Comparison of ENCODE assay signal across 14 cellular contexts in the genomic region with DNA sequence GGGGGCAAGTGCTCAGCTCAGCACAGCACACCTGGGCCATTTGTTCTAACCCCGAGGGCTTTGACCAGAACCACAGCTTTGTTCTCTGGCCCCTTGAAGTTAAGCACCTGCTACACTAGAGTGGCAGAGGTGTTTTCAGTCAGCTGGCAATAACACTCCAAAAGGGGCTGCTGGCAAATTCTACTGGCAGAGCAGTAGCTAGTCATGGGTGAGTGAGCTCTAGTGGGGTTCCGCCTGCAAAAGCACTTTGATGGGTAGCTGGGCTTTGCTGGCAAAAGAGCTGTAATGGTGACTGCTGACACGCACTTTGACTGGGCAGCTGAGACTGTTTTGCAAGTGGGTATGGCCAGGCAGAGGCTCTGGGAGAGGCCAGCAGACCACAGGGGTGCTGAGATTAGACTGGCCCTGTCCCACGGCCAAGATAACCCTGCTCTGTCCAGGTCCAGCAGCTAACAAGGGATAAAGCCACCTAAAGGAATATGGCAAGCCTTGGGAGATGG.
"Had no signal": no experiment of that assay in that cellular context is flagged by ENCODE, and none has a peak within 500 bp of the region (broad histone marks: within the 10 kb centered on the region; RNA-seq: fewer than 3 reads in every experiment).

No MANE protein-coding gene starts in this region.

- DNase-seq: activated CD4-positive, alpha-beta T cell treated with anti-CD3 and anti-CD28 coated beads, Interleukin-2, amount 10 ng/mL, durations not matched to agents 24 days and 14 days; activated CD4-positive, CD25-positive, alpha-beta regulatory T cell; activated CD8-positive, alpha-beta T cell treated with anti-CD3 and anti-CD28 coated beads, Interleukin-2, amount 10 ng/mL, durations not matched to agents 7 days and 5 days; activated effector memory CD4-positive, alpha-beta T cell treated with anti-CD3 and anti-CD28 coated beads, Interleukin-2, amount 50 U/mL, for 16 hours; activated T-cell treated with anti-CD3 and anti-CD28 coated beads, Interleukin-2, amount 50 U/mL, for 48 hours; adrenal gland; cerebellar nuclear complex; effector memory CD4-positive, alpha-beta T cell; heart right ventricle; left ventricle myocardium inferior; stimulated activated CD4-positive, alpha-beta T cell treated with anti-CD3 and anti-CD28 coated beads, Interleukin-2, amount 100 ng/mL, for 24 hours; stimulated activated naive CD4-positive, alpha-beta T cell treated with Interleukin-2 at 50 U/mL for 16 hours; T1000; tibial artery had no signal
